Comparison of ENCODE assay signal across 1 cellular context in genomic region chr7:141014523-141015395, GRCh38.
TF ChIP-seq lines count a peak whose summit lies in the region.

Gene MRPS33 (minus strand): TSS chr7:141014952. CDS start chr7:141010633, 4,319 bp downstream.

TF ChIP-seq in GM12878, 131 proteins besides CTCF, POLR2A, EP300 and RAD21 (continued from another document and continues in another):
- TF ChIP-seq ETV6 (conservative IDR thresholded peaks at IDR 0.05 in 1 of 2, IDR thresholded peaks at IDR 0.05 in 1 of 2; ENCODE audit: borderline replicate concordance in 1 of 2, low read depth in 1 of 2) (peak in 1 of 2 experiments; percentile 49; a peak in 1 of 4 replicates), BMI1 (IDR thresholded peaks at IDR 0.05; ENCODE audit: borderline replicate concordance) (no peak), MEF2A (IDR thresholded peaks at IDR 0.05; ENCODE audit: insufficient read depth, low read depth, low read length) (0 out of 2 replicates have a peak, but pooled peaks have one; percentile 25), BCL3 (IDR thresholded peaks at IDR 0.05; ENCODE audit: borderline replicate concordance, insufficient read depth, low read depth, low read length, poor library complexity, severe bottlenecking) (peak; percentile 46), SUPT20H (IDR thresholded peaks at IDR 0.05; ENCODE audit: borderline replicate concordance, control insufficient read depth, low read depth, low read length) (no peak), KLF5 (IDR thresholded peaks at IDR 0.05; ENCODE audit: partially characterized antibody) (peak; percentile 59), ATF3 (IDR thresholded peaks at IDR 0.05; ENCODE audit: borderline replicate concordance, extremely low read depth, low read depth, low read length) (peak; percentile 37; the same call in 1 of the 2 replicates), SRF (IDR thresholded peaks at IDR 0.05; ENCODE audit: low read depth in 2 of 2, low read length in 2 of 2) (no peak), MXI1 (IDR thresholded peaks at IDR 0.05; ENCODE audit: low read depth, low read length) (peak; percentile 89), REST (IDR thresholded peaks at IDR 0.05; ENCODE audit: low read depth, low read length) (no peak), ATF7 (IDR thresholded peaks at IDR 0.05; ENCODE audit: low read depth) (peak; percentile 83), SMAD5 (IDR thresholded peaks at IDR 0.05; ENCODE audit: low read depth) (0 out of 2 replicates have a peak, but pooled peaks have one; percentile 41), MEF2B (IDR thresholded peaks at IDR 0.05; ENCODE audit: partially characterized antibody, poor library complexity, severe bottlenecking) (peak; percentile 62), RFX5 (IDR thresholded peaks at IDR 0.05; ENCODE audit: low read depth, low read length) (peak; percentile 66; the same call in 1 of the 2 replicates), RUNX3 (IDR thresholded peaks at IDR 0.05; ENCODE audit: low read length) (0 out of 2 replicates have a peak, but pooled peaks have one; percentile 28), POLR2AphosphoS5 (IDR thresholded peaks at IDR 0.05; ENCODE audit: low read length) (peak; percentile 96), SMC3 (IDR thresholded peaks at IDR 0.05; ENCODE audit: borderline replicate concordance, low read length) (peak; percentile 19; the same call in 1 of the 2 replicates), RB1 (IDR thresholded peaks at IDR 0.05; ENCODE audit: borderline replicate concordance) (peak; percentile 77; the same call in 1 of the 2 replicates), NR2F1 (conservative IDR thresholded peaks at IDR 0.05) (peak; percentile 97), GATAD2B (conservative IDR thresholded peaks at IDR 0.05; ENCODE audit: low read depth) (peak; percentile 84), RELA (IDR thresholded peaks at IDR 0.05; ENCODE audit: borderline replicate concordance, partially characterized antibody) (peak; percentile 72), HDAC2 (IDR thresholded peaks at IDR 0.05) (no peak), NFYA (IDR thresholded peaks at IDR 0.05; ENCODE audit: borderline replicate concordance, low read depth, low read length) (no peak), ELK1 (IDR thresholded peaks at IDR 0.05; ENCODE audit: low read depth, low read length) (peak; percentile 96), EED (IDR thresholded peaks at IDR 0.05; ENCODE audit: low read depth) (peak; percentile 55; the same call in 1 of the 2 replicates), ZBTB4 (CRISPR knock-in tag; IDR thresholded peaks at IDR 0.05) (no peak), CUX1 (IDR thresholded peaks at IDR 0.05; ENCODE audit: insufficient replicate concordance, low read depth, low read length) (no peak), PRDM15 (CRISPR knock-in tag; IDR thresholded peaks at IDR 0.05) (no peak), MYB (IDR thresholded peaks at IDR 0.05; ENCODE audit: borderline replicate concordance, low read depth, low read length) (no peak), TARDBP (IDR thresholded peaks at IDR 0.05; ENCODE audit: borderline replicate concordance) (no peak), FOXK2 (IDR thresholded peaks at IDR 0.05) (no peak), YBX1 (IDR thresholded peaks at IDR 0.05) (no peak), ZNF687 (IDR thresholded peaks at IDR 0.05) (peak; percentile 92)
